ENCODE assay signal across 9 cellular contexts in genomic region chr17:82296511-82297279, GRCh38. TPM values are rescaled to one million over a fixed set of nuclear protein-coding genes. Genes with fewer than 3 reads are reported as not detected.
DNase-seq lines count a peak whose midpoint lies in the region; ATAC-seq, FAIRE-seq and TF ChIP-seq lines count a peak whose summit lies in the region.
"Had no signal": no experiment of that assay in that cellular context is flagged by ENCODE, and none has a peak within 500 bp of the region (broad histone marks: within the 10 kb centered on the region; RNA-seq: fewer than 3 reads in every experiment).

No MANE protein-coding gene starts in this region.

- POLR2A ChIA-PET in HCT116 (lab: Charles Lee) (interaction anchor here (0.9 to 2.1 kb wide), 5 partner anchors 10 to 37 kb away, joined by 3 to 10 read pairs (median 4); partner anchors contain the start of genes CD7 and SECTM1), Panc1 (lab: Charles Lee) (no interaction called here)

- H3K9me3 ChIP-seq in HCT116 (ENCODE audit: control insufficient read depth in 1 of 2, insufficient read depth in 1 of 2, low read depth in 1 of 2, low read length in 2 of 2) (no peaks in the 10 kb centered on the region), Panc1 (ENCODE audit: control insufficient read depth, insufficient read depth, low read depth, low read length) (no peaks in the 10 kb centered on the region), skeletal muscle tissue (ENCODE audit: control insufficient read depth in 3 of 3, low read length in 3 of 3) (no peaks in the 10 kb centered on the region)

- no peak for TF ChIP-seq RAD21 in HCT116 (IDR thresholded peaks at IDR 0.05; ENCODE audit: low read depth)

- intact Hi-C loops in HCT116 (cut with micrococcal nuclease): loop anchor here (10.0 kb wide), 1 partner anchor 262 kb away; the partner anchor contains the start of genes DCXR and RAC3
- intact Hi-C loops in Panc1 (cut with micrococcal nuclease; ENCODE audit: unreplicated experiment): loop anchor here (5.0 kb wide), 1 partner anchor 36 kb away; the partner anchor contains the start of gene SECTM1

- H3K79me2 ChIP-seq in HCT116 (ENCODE audit: insufficient read depth, low read length): peaks cover 3% of the 10 kb centered on the region; the same call in 1 of the 2 replicates

- H3K27me3 ChIP-seq in HCT116 (ENCODE audit: insufficient read depth, low read length) (no peaks in the 10 kb centered on the region), Panc1 (ENCODE audit: control insufficient read depth, insufficient read depth, low read length) (no peaks in the 10 kb centered on the region), skeletal muscle tissue (ENCODE audit: control insufficient read depth in 3 of 3, insufficient read depth in 3 of 3, low read length in 3 of 3) (no peaks in the 10 kb centered on the region)

- H3K27ac ChIP-seq in HCT116 (ENCODE audit: low read depth, low read length): peak overlapping the region; percentile 89
- peak overlapping the region; percentile 83 for H3K27ac ChIP-seq in Panc1 (ENCODE audit: low read length)
- H3K27ac ChIP-seq in epithelial cell of prostate: peak overlapping the region; percentile 100
- H3K27ac ChIP-seq in skeletal muscle tissue (ENCODE audit: low read depth, low read length): peak overlapping the region; percentile 90

- H2AFZ ChIP-seq in HCT116 (ENCODE audit: low read depth, low read length, poor library complexity, severe bottlenecking): peak overlapping the region; percentile 32

- H3K4me1 ChIP-seq in HCT116 (ENCODE audit: control insufficient read depth in 1 of 2, insufficient read depth in 2 of 2, low read length in 2 of 2) (peaks cover 35 to 61% of the 10 kb centered on the region in 2 experiments), Panc1 (ENCODE audit: control insufficient read depth, insufficient read depth, low read length) (peaks cover 77% of the 10 kb centered on the region), skeletal muscle tissue (ENCODE audit: control insufficient read depth in 3 of 3, insufficient read depth in 3 of 3, low read length in 3 of 3) (peaks cover 42 to 66% (median 43%) of the 10 kb centered on the region in 3 donors)

- peak overlapping the region; percentile 69 for H3K9ac ChIP-seq in HCT116 (ENCODE audit: low read length)
- H3K9ac ChIP-seq in skeletal muscle tissue (ENCODE audit: low read depth in 1 of 3, low read length in 3 of 3): peak overlapping the region in 2 of 3 donors; percentile 75 to 88

- H3K4me2 ChIP-seq in HCT116 (ENCODE audit: low read length): peak overlapping the region; percentile 93

- H3K4me3 ChIP-seq in HCT116 (replicated peaks in 1 of 2; ENCODE audit: low read depth in 1 of 2, low read length in 2 of 2) (peak overlapping the region; percentile 52 to 62), Panc1 (ENCODE audit: low read depth in 2 of 2, low read length in 2 of 2) (peak overlapping the region; percentile 43 to 67), skeletal muscle tissue (ENCODE audit: low read length in 3 of 3) (peak overlapping the region; percentile 80 to 83 (median 82))

- H3K36me3 ChIP-seq in HCT116 (ENCODE audit: control insufficient read depth in 1 of 2, insufficient read depth in 2 of 2, low read length in 2 of 2) (no peaks in the 10 kb centered on the region), Panc1 (ENCODE audit: control insufficient read depth, insufficient read depth, low read length) (no peaks in the 10 kb centered on the region; the same call in 1 of the 2 replicates), skeletal muscle tissue (ENCODE audit: control insufficient read depth in 3 of 3, insufficient read depth in 3 of 3, low read length in 3 of 3) (no peaks in the 10 kb centered on the region)

- TF ChIP-seq CTCF in HCT116 (IDR thresholded peaks at IDR 0.05 in 2 of 3, conservative IDR thresholded peaks at IDR 0.05 in 1 of 3; ENCODE audit: borderline replicate concordance in 1 of 3, insufficient read depth in 1 of 3, low read depth in 2 of 3, low read length in 2 of 3): no peak
- no peak for TF ChIP-seq CTCF in Panc1 (IDR thresholded peaks at IDR 0.05)

- DNase-seq in HCT116 (ENCODE audit: low read depth, low spot score) (no peak), Panc1 (ENCODE audit: low read depth, low spot score) (no peak), epithelial cell of prostate (ENCODE audit: low read depth, low spot score) (no peak), GM12892 (ENCODE audit: insufficient read length) (no peak)

- TF ChIP-seq POLR2A in HCT116 (IDR thresholded peaks at IDR 0.05; ENCODE audit: borderline replicate concordance, extremely low read depth, insufficient read depth, insufficient read length): no peak
- TF ChIP-seq POLR2A in GM12892 (IDR thresholded peaks at IDR 0.05; ENCODE audit: low read depth, low read length): no peak

- in situ Hi-C loops in Panc1 (cut with HindIII; ENCODE audit: low pct_unique_long_range_greater_than_20kb, low sequenced_read_pairs): loop anchor here (10.0 kb wide), 1 partner anchor 48 kb away; no protein-coding TSS in a partner anchor

- ATAC-seq in HCT116: no peak
- no peak for ATAC-seq in Panc1
- ATAC-seq in HG03159 (IDR thresholded peaks at IDR 0.05; ENCODE audit: unreplicated experiment): no peak
- no peak for ATAC-seq in GM21529 (IDR thresholded peaks at IDR 0.05; ENCODE audit: unreplicated experiment)

- no peaks in the 10 kb centered on the region for H3K9me2 ChIP-seq in HCT116 (ENCODE audit: insufficient read depth)

- no TSS peak for BruUV-seq in HCT116 (replicated peaks; lab: Mats Ljungman, UMichigan)
- no TSS peak for BruUV-seq in Panc1 (replicated peaks; lab: Mats Ljungman, UMichigan)

- FAIRE-seq in GM12892 (lab: Jason Lieb, UNC): no peak
- FAIRE-seq: frontal cortex had no signal

- RAD21 ChIA-PET in HCT116 (lab: Charles Lee; ENCODE audit: low non-redundant PET in 1 of 2, low total read pairs in 2 of 2, uncharacterized antibody in 2 of 2, unreplicated experiment in 2 of 2): no interaction called here

- H4K20me1 ChIP-seq in HCT116 (ENCODE audit: insufficient read depth): no peaks in the 10 kb centered on the region

- CTCF ChIA-PET in HCT116 (lab: Charles Lee) (no interaction called here), Panc1 (lab: Charles Lee) (interaction anchor here (1.1 kb wide), 1 partner anchor 21 kb away, joined by 3 read pairs; no protein-coding TSS in a partner anchor)

TF ChIP-seq in HCT116, 20 proteins besides CTCF, POLR2A, EP300 and RAD21:
- no peak for TF ChIP-seq SP1 (IDR thresholded peaks at IDR 0.05; ENCODE audit: low read depth)

RNA-seq across cellular contexts. Expression of gene CD7, which starts 20.7 kb away (rescaled TPM):
- total RNA-seq in HCT116 (2021; ENCODE audit: unreplicated experiment): 0.61 TPM
- polyA plus RNA-seq in HCT116 (2012): 0.08 and 0.39 TPM in 2 replicates
- total RNA-seq in Panc1 (2021; ENCODE audit: unreplicated experiment): 0.77 TPM
- 0.27 TPM for polyA plus RNA-seq in Panc1 (2012; ENCODE audit: insufficient read length)
- 0.52 TPM for total RNA-seq in skeletal muscle tissue
- not detected for polyA plus RNA-seq in GM12892 (2012; ENCODE audit: missing spikeins)
- total RNA-seq: frontal cortex, SK-MEL-5 had no signal

RNA-seq across cellular contexts. Expression of gene CSNK1D, which starts 23.2 kb away (rescaled TPM):
- total RNA-seq in HCT116 (2021; ENCODE audit: unreplicated experiment) (176 TPM), Panc1 (2021; ENCODE audit: unreplicated experiment) (234 TPM), skeletal muscle tissue (21.4 TPM)
- polyA plus RNA-seq in HCT116 (2012): 184 and 197 TPM in 2 replicates
- 316 TPM for polyA plus RNA-seq in Panc1 (2012; ENCODE audit: insufficient read length)
- polyA plus RNA-seq in GM12892 (2012; ENCODE audit: missing spikeins): 52.3 TPM

RNA-seq across cellular contexts. Expression of gene SECTM1, which starts 36.9 kb away (rescaled TPM):
- total RNA-seq in HCT116 (2021; ENCODE audit: unreplicated experiment): 6.8 TPM
- 6.8 and 8.8 TPM in 2 replicates for polyA plus RNA-seq in HCT116 (2012)
- 5.4 TPM for total RNA-seq in Panc1 (2021; ENCODE audit: unreplicated experiment)
- 7.3 TPM for polyA plus RNA-seq in Panc1 (2012; ENCODE audit: insufficient read length)
- total RNA-seq in skeletal muscle tissue: 13.0 TPM
- not detected for polyA plus RNA-seq in GM12892 (2012; ENCODE audit: missing spikeins)
